Comparison of ENCODE assay signal across 10 cellular contexts in the genomic region with DNA sequence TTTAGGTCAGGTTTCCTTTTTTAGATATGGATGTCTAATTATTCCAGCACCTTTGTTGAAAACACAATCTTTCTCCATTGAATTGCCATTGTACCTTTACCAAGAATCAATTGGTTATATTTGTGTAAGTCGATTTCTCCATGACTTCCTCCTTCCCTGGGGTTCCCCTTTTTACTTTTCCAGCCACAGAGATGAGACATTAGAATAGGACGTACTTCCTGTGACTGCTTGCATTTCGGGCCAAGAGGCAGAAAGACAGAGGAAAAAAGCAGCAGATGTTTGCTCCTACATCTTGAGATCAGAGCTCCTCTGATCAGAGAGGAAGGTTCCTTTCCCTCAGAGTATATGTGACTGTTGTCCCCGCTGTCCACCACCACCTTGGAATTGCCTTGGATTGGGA.
DNase-seq lines count a peak whose midpoint lies in the region; ATAC-seq, FAIRE-seq and TF ChIP-seq lines count a peak whose summit lies in the region.
"Had no signal": no experiment of that assay in that cellular context is flagged by ENCODE, and none has a peak within 500 bp of the region (broad histone marks: within the 10 kb centered on the region; RNA-seq: fewer than 3 reads in every experiment).

No MANE protein-coding gene starts in this region.

- H3K79me2 ChIP-seq in keratinocyte (ENCODE audit: control insufficient read depth, insufficient read depth, low read length) = peaks cover 22% of the 10 kb centered on the region
- H3K79me2 ChIP-seq in Karpas-422 (ENCODE audit: low read length) = no peaks in the 10 kb centered on the region

- TF ChIP-seq CTCF in WTC11 (IDR thresholded peaks at IDR 0.05) = no peak
- no peak for TF ChIP-seq CTCF in keratinocyte (optimal IDR thresholded peaks at IDR 0.05 in 1 of 3, IDR thresholded peaks at IDR 0.05 in 1 of 3, conservative IDR thresholded peaks at IDR 0.05 in 1 of 3; ENCODE audit: extremely low read depth in 1 of 3, insufficient read depth in 2 of 3, low read length in 3 of 3)
- no peak for TF ChIP-seq CTCF in suprapubic skin (IDR thresholded peaks at IDR 0.05)

- no peaks in the 10 kb centered on the region for H3K36me3 Mint-ChIP-seq in WTC11

- dilution Hi-C loops in keratinocyte (cut with MboI; ENCODE audit: extremely low pct_ligation_motif_present, low sequenced_read_pairs) = no loop called here

- no peaks in the 10 kb centered on the region for H4K20me1 ChIP-seq in keratinocyte (ENCODE audit: control insufficient read depth, extremely low read depth, insufficient read depth, low read length)
- H4K20me1 ChIP-seq in Karpas-422 (ENCODE audit: insufficient read depth, low read depth, low read length) = peaks cover 33% of the 10 kb centered on the region

- POLR2A ChIA-PET in WTC11 (lab: Charles Lee) = no interaction called here

- CTCF ChIA-PET in WTC11 (lab: Charles Lee) = interaction anchor here (0.9 to 1.2 kb wide), 2 partner anchors 312 to 374 kb away, joined by 3 read pairs; no protein-coding TSS in a partner anchor

- H3K36me3 ChIP-seq in keratinocyte (ENCODE audit: control insufficient read depth in 2 of 2, extremely low read depth in 1 of 2, insufficient read depth in 2 of 2, low read length in 2 of 2) = peaks cover 0 to 4% of the 10 kb centered on the region in 2 experiments
- H3K36me3 ChIP-seq in Karpas-422 (ENCODE audit: insufficient read depth, low read length) = no peaks in the 10 kb centered on the region
- no peaks in the 10 kb centered on the region for H3K36me3 ChIP-seq in suprapubic skin
- H3K36me3 ChIP-seq: gastrocnemius medialis had no signal

- H3K9me2 ChIP-seq in Karpas-422 (replicated peaks; ENCODE audit: insufficient read depth, low read length) = no peaks in the 10 kb centered on the region

- H3K4me3 ChIP-seq in keratinocyte (ENCODE audit: control insufficient read depth in 2 of 3, extremely low read depth in 1 of 3, insufficient read depth in 2 of 3, low read depth in 1 of 3, low read length in 3 of 3) (no peak overlapping the region), Karpas-422 (ENCODE audit: low read length) (no peak overlapping the region), suprapubic skin (no peak overlapping the region)
- H3K4me3 ChIP-seq: gastrocnemius medialis had no signal

- in situ Hi-C loops in ACHN (cut with HindIII; ENCODE audit: low pct_ligation_motif_present, low pct_unique_long_range_greater_than_20kb, low sequenced_read_pairs) = no loop called here

- no peaks in the 10 kb centered on the region for H3K9me3 Mint-ChIP-seq in WTC11

- H3K4me1 ChIP-seq in keratinocyte (ENCODE audit: control insufficient read depth, extremely low read depth, insufficient read depth, low read length) = peaks cover 25% of the 10 kb centered on the region
- H3K4me1 ChIP-seq in Karpas-422 (ENCODE audit: low read length) = no peaks in the 10 kb centered on the region
- peaks cover 23% of the 10 kb centered on the region for H3K4me1 ChIP-seq in suprapubic skin

- TF ChIP-seq POLR2A in suprapubic skin (IDR thresholded peaks at IDR 0.05) = no peak

- H3K4me1 Mint-ChIP-seq in WTC11 = peaks cover 64% of the 10 kb centered on the region

- no peak overlapping the region for H3K4me3 Mint-ChIP-seq in WTC11

- peaks cover 3% of the 10 kb centered on the region for H3K9me1 ChIP-seq in keratinocyte (ENCODE audit: control insufficient read depth, extremely low read depth, insufficient read depth, low read length)

- H3K4me2 ChIP-seq in keratinocyte (ENCODE audit: control insufficient read depth, extremely low read depth, insufficient read depth, low read depth, low read length) = peak overlapping the region; percentile 59
- H3K4me2 ChIP-seq in Karpas-422 (ENCODE audit: low read depth, low read length, poor library complexity, severe bottlenecking) = no peak overlapping the region

- FAIRE-seq in GM18507 (lab: Jason Lieb, UNC) = peak; percentile 77
- FAIRE-seq in keratinocyte (lab: Jason Lieb, UNC) = no peak

- H3K9ac ChIP-seq in keratinocyte (ENCODE audit: control insufficient read depth, extremely low read depth, insufficient read depth, low read length) (peak overlapping the region; percentile 51), Karpas-422 (ENCODE audit: low read length) (no peak overlapping the region)

- H3K27ac Mint-ChIP-seq in WTC11 = peak overlapping the region; percentile 53

- peak overlapping the region; percentile 71 for H2AFZ ChIP-seq in keratinocyte (ENCODE audit: control insufficient read depth, low read length)
- no peak overlapping the region for H2AFZ ChIP-seq in Karpas-422 (ENCODE audit: low read length)

- ATAC-seq in WTC11 (no peak), HG03571 (IDR thresholded peaks at IDR 0.05; ENCODE audit: unreplicated experiment) (no peak), HG02759 (IDR thresholded peaks at IDR 0.05; ENCODE audit: unreplicated experiment) (no peak)
- ATAC-seq: gastrocnemius medialis had no signal

- DNase-seq in ACHN (peak; percentile 58), GM18507 (ENCODE audit: extremely low spot score, insufficient read length, low read depth) (no peak), WTC11 (ENCODE audit: low spot score) (no peak), keratinocyte (ENCODE audit: low read depth, low spot score) (no peak), Karpas-422 (no peak), suprapubic skin (ENCODE audit: low spot score in 2 of 2) (no peak)
- DNase-seq: gastrocnemius medialis, NCI-H2107 had no signal

- H3K9me3 ChIP-seq in keratinocyte (ENCODE audit: control insufficient read depth, low read depth, low read length) = no peaks in the 10 kb centered on the region
- no peaks in the 10 kb centered on the region for H3K9me3 ChIP-seq in Karpas-422 (ENCODE audit: low read length)
- no peaks in the 10 kb centered on the region for H3K9me3 ChIP-seq in suprapubic skin
- H3K9me3 ChIP-seq: gastrocnemius medialis had no signal

- H3K27me3 ChIP-seq in keratinocyte (ENCODE audit: control insufficient read depth, extremely low read depth, insufficient read depth, low read length) (no peaks in the 10 kb centered on the region), Karpas-422 (ENCODE audit: low read length) (no peaks in the 10 kb centered on the region), suprapubic skin (no peaks in the 10 kb centered on the region)
- H3K27me3 ChIP-seq: gastrocnemius medialis had no signal

- TF ChIP-seq EP300 in suprapubic skin (IDR thresholded peaks at IDR 0.05) = no peak

- peak overlapping the region; percentile 74 for H3K27ac ChIP-seq in keratinocyte (ENCODE audit: control insufficient read depth, insufficient read depth, low read length)
- no peak overlapping the region for H3K27ac ChIP-seq in Karpas-422 (ENCODE audit: low read length)
- H3K27ac ChIP-seq in suprapubic skin = no peak overlapping the region
- H3K27ac ChIP-seq: gastrocnemius medialis had no signal

- no peaks in the 10 kb centered on the region for H3K27me3 Mint-ChIP-seq in WTC11 (ENCODE audit: low read depth)

- WGBS in suprapubic skin = 45% methylated on average over 4 of the region's 4 CpGs

TF ChIP-seq in WTC11, 78 proteins besides CTCF, POLR2A, EP300 and RAD21:
- no peak for TF ChIP-seq ERG (CRISPR knock-in tag; IDR thresholded peaks at IDR 0.05)
